13 cellular contexts compared by ENCODE assay signal in the genomic region with DNA sequence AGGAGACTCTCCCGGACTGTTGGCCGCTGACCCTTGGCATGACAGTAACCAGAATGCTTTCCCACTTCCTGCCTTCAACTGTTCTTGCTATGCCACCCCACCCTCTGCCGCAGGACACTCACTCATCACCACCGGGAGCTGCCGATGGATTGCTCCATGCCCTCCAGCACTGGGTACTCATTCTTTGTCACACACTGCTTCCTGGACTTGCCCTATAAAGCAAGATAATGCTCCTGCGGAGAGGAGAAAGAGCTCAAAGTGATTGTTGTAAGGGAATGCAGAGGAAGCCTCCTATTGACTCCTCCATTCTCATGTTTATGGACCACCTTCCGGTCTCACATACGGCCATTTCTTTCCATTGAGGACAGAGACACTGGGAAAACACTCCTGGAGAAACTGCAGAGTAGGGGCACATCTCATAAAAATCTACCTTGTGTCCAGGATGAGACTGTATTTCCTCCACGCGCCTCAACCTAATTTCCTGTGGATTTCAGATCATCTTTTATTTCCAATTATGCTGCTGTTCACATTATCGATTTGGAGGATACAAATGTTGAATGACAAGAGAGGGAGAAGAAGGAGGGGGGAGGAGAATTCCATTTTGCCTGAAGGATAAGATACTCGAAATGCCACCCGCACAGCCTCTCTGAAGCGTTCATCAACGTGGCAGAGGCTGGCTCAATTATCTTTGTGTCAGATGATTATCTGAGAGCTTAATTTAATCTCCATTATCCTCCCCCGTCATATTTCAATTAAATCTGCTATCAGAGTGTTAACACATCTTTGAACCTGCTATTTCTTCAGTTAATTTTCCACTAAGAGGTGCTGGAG.
A peak's percentile ranks its signal among the peaks of the same experiment; 100 is the strongest.
DNase-seq lines count a peak whose midpoint lies in the region; ATAC-seq and TF ChIP-seq lines count a peak whose summit lies in the region.
"Had no signal": no experiment of that assay in that cellular context is flagged by ENCODE, and none has a peak within 500 bp of the region (broad histone marks: within the 10 kb centered on the region; RNA-seq: fewer than 3 reads in every experiment).

No MANE protein-coding gene starts in this region.

- H3K4me3 ChIP-seq in AG09309 (ENCODE audit: control insufficient read depth, low read depth, low read length): no peak overlapping the region
- H3K4me3 ChIP-seq: PC-9, upper lobe of left lung had no signal

- ATAC-seq in HG02571 (IDR thresholded peaks at IDR 0.05; ENCODE audit: unreplicated experiment): no peak

- TF ChIP-seq CTCF in AG09309 (IDR thresholded peaks at IDR 0.05; ENCODE audit: control insufficient read depth, insufficient read depth, low read depth, low read length, missing control alignments) (no peak), HFFc6 (IDR thresholded peaks at IDR 0.05) (no peak)

- no peaks in the 10 kb centered on the region for H3K9me3 Mint-ChIP-seq in HFFc6

- H3K27ac Mint-ChIP-seq in HFFc6: peak overlapping the region; percentile 58; the same call in 1 of the 2 replicates
- H3K27ac Mint-ChIP-seq: IgD-negative memory B cell had no signal

- peaks cover 57% of the 10 kb centered on the region; the same call in 1 of the 2 replicates for H3K4me1 Mint-ChIP-seq in HFFc6 (ENCODE audit: low read depth)
- H3K4me1 Mint-ChIP-seq: IgD-negative memory B cell had no signal

- peak; percentile 27 for DNase-seq in AG09309 (ENCODE audit: low read depth)
- DNase-seq in HFFc6: peak; percentile 84
- peak; percentile 4 for DNase-seq in amniotic stem cell (lab: John Stamatoyannopoulos, UW)
- DNase-seq in inferior parietal cortex (ENCODE audit: extremely low spot score): peak; percentile 7
- no peak for DNase-seq in midbrain (lab: John Stamatoyannopoulos, UW)
- no peak for DNase-seq in NCI-H2029 (lab: John Stamatoyannopoulos, UW)
- DNase-seq in activated CD4-positive, alpha-beta T cell treated with anti-CD3 and anti-CD28 coated beads for 1 hour: no peak
- DNase-seq: BE2C; effector CD4-positive, alpha-beta T cell; PC-9 had no signal

- peaks cover 2% of the 10 kb centered on the region for H3K27me3 Mint-ChIP-seq in HFFc6 (ENCODE audit: insufficient read depth)

- peak overlapping the region; percentile 55; the same call in 1 of the 2 replicates for H3K4me3 Mint-ChIP-seq in HFFc6
- H3K4me3 Mint-ChIP-seq: IgD-negative memory B cell had no signal

- no peaks in the 10 kb centered on the region for H3K36me3 Mint-ChIP-seq in HFFc6 (ENCODE audit: low read depth)
- H3K36me3 Mint-ChIP-seq: IgD-negative memory B cell had no signal

Comparison
In these comparisons a context has a peak if more than half of its experiments do, and no peak if none do; other contexts are left out.
1. DNase-seq: peak in AG09309 (single experiment), HFFc6 (single experiment), amniotic stem cell (single experiment) and inferior parietal cortex (single experiment); none in midbrain (single experiment), NCI-H2029 (single experiment) and activated CD4-positive, alpha-beta T cell treated with anti-CD3 and anti-CD28 coated beads for 1 hour (single experiment).